25 cellular contexts compared by ENCODE assay signal in the genomic region with DNA sequence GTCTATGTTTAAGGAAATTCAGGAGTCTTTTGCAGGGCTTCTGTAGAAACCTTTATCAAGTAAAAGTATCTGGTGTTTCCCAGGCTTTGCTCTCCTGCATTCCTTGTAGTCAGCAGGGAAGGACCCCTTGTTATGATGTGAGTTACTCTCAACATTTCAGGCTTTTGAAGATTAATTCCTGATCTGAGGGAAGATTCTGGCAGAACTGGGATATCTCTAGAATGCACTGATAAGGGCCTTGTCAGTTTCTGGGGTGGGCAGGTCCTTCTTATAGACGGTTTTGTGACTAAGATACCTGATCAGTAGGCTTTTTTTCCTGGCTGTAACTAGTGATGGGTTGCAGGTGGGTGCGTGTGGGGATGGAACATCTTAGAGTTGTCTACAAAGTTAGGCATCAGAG.
"Had no signal": no experiment of that assay in that cellular context is flagged by ENCODE, and none has a peak within 500 bp of the region (broad histone marks: within the 10 kb centered on the region; RNA-seq: fewer than 3 reads in every experiment).

No MANE protein-coding gene starts in this region.

- H3K4me1 Mint-ChIP-seq: activated CD4-positive, alpha-beta T cell treated with anti-CD3 and anti-CD28 coated beads, Interleukin-2, amount 10 ng/mL, durations not matched to agents 24 days and 14 days; activated naive CD4-positive, alpha-beta T cell treated with anti-CD3 and anti-CD28 coated beads, Interleukin-2, amount 10 ng/mL, durations not matched to agents 7 days and 5 days; activated naive CD8-positive, alpha-beta T cell treated with anti-CD3 and anti-CD28 coated beads, Interleukin-2, amount 10 ng/mL, durations not matched to agents 7 days and 5 days had no signal

- ATAC-seq: left cardiac atrium; natural killer cell treated with Interleukin-12 subunit alpha and Interleukin-12 subunit beta and Interleukin-15 and Interleukin-18, amount 100 ng/mL, for 72 hours; right cardiac atrium had no signal

- H3K36me3 ChIP-seq: spleen, vagina had no signal

- H3K36me3 Mint-ChIP-seq: activated CD4-positive, alpha-beta memory T cell treated with anti-CD3 and anti-CD28 coated beads for 36 hours; activated naive CD4-positive, alpha-beta T cell treated with anti-CD3 and anti-CD28 coated beads, Interleukin-2, amount 10 ng/mL, durations not matched to agents 7 days and 5 days; activated naive CD8-positive, alpha-beta T cell treated with anti-CD3 and anti-CD28 coated beads, Interleukin-2, amount 10 ng/mL, durations not matched to agents 7 days and 5 days; natural killer cell treated with Interleukin-12 subunit alpha and Interleukin-12 subunit beta and Interleukin-15 and Interleukin-18, amount 100 ng/mL, for 72 hours had no signal

- H3K9me3 Mint-ChIP-seq: activated CD4-positive, alpha-beta memory T cell treated with anti-CD3 and anti-CD28 coated beads for 36 hours; activated CD4-positive, alpha-beta T cell treated with anti-CD3 and anti-CD28 coated beads, Interleukin-2, amount 10 ng/mL, durations not matched to agents 24 days and 14 days; activated naive CD4-positive, alpha-beta T cell treated with anti-CD3 and anti-CD28 coated beads, Interleukin-2, amount 10 ng/mL, durations not matched to agents 7 days and 5 days; activated naive CD8-positive, alpha-beta T cell treated with anti-CD3 and anti-CD28 coated beads, Interleukin-2, amount 10 ng/mL, durations not matched to agents 7 days and 5 days; dendritic cell treated with granulocyte-macrophage colony-stimulating factor and Interleukin-4, amounts not matched to agents 40 ng/mL and 50 ng/mL, for 4 days; natural killer cell treated with Interleukin-12 subunit alpha and Interleukin-12 subunit beta and Interleukin-15 and Interleukin-18, amount 100 ng/mL, for 72 hours had no signal

- H3K27ac Mint-ChIP-seq: activated CD4-positive, alpha-beta memory T cell treated with anti-CD3 and anti-CD28 coated beads for 36 hours; activated CD4-positive, alpha-beta T cell treated with anti-CD3 and anti-CD28 coated beads, Interleukin-2, amount 10 ng/mL, durations not matched to agents 24 days and 14 days; activated naive CD4-positive, alpha-beta T cell treated with anti-CD3 and anti-CD28 coated beads, Interleukin-2, amount 10 ng/mL, durations not matched to agents 7 days and 5 days; activated naive CD8-positive, alpha-beta T cell treated with anti-CD3 and anti-CD28 coated beads, Interleukin-2, amount 10 ng/mL, durations not matched to agents 7 days and 5 days; dendritic cell treated with granulocyte-macrophage colony-stimulating factor and Interleukin-4, amounts not matched to agents 40 ng/mL and 50 ng/mL, for 4 days; natural killer cell treated with Interleukin-12 subunit alpha and Interleukin-12 subunit beta and Interleukin-15 and Interleukin-18, amount 100 ng/mL, for 72 hours had no signal

- H3K9me3 ChIP-seq: esophagus squamous epithelium, spleen, vagina had no signal

- H3K4me3 ChIP-seq: esophagus squamous epithelium, spleen, vagina had no signal

- DNase-seq: activated CD4-positive, alpha-beta memory T cell treated with anti-CD3 and anti-CD28 coated beads for 36 hours; activated CD4-positive, alpha-beta T cell treated with anti-CD3 and anti-CD28 coated beads, Interleukin-2, amount 10 ng/mL, durations not matched to agents 24 days and 14 days; activated CD4-positive, CD25-positive, alpha-beta regulatory T cell treated with anti-CD3 and anti-CD28 coated beads, Interleukin-2, amount 50 U/mL, for 72 hours; activated CD8-positive, alpha-beta memory T cell treated with anti-CD3 and anti-CD28 coated beads, Interleukin-2, amount 50 U/mL, for 4 hours; activated gamma-delta T cell; activated naive CD4-positive, alpha-beta T cell treated with anti-CD3 and anti-CD28 coated beads, Interleukin-2, amount 10 ng/mL, durations not matched to agents 7 days and 5 days; activated naive CD8-positive, alpha-beta T cell treated with anti-CD3 and anti-CD28 coated beads, Interleukin-2, amount 10 ng/mL, durations not matched to agents 7 days and 5 days; activated T-cell treated with anti-CD3 and anti-CD28 coated beads, Interleukin-2, amount 50 U/mL, for 1 hour; amniotic stem cell; central memory CD4-positive, alpha-beta T cell; effector CD4-positive, alpha-beta T cell; esophagus squamous epithelium; foreskin melanocyte; left cardiac atrium; mammary epithelial cell; right cardiac atrium; spleen; stimulated activated naive CD4-positive, alpha-beta T cell treated with Interleukin-2 at 50 U/mL for 16 hours; T-helper 1 cell; trophoblast cell had no signal

- H3K27me3 Mint-ChIP-seq: activated CD4-positive, alpha-beta memory T cell treated with anti-CD3 and anti-CD28 coated beads for 36 hours had no signal

- H3K27me3 ChIP-seq: esophagus squamous epithelium, spleen, vagina had no signal

- H3K27ac ChIP-seq: epithelial cell of prostate, esophagus squamous epithelium, spleen, vagina, VCaP had no signal

- H3K4me3 Mint-ChIP-seq: activated CD4-positive, alpha-beta memory T cell treated with anti-CD3 and anti-CD28 coated beads for 36 hours; activated CD4-positive, alpha-beta T cell treated with anti-CD3 and anti-CD28 coated beads, Interleukin-2, amount 10 ng/mL, durations not matched to agents 24 days and 14 days; activated naive CD4-positive, alpha-beta T cell treated with anti-CD3 and anti-CD28 coated beads, Interleukin-2, amount 10 ng/mL, durations not matched to agents 7 days and 5 days; activated naive CD8-positive, alpha-beta T cell treated with anti-CD3 and anti-CD28 coated beads, Interleukin-2, amount 10 ng/mL, durations not matched to agents 7 days and 5 days; dendritic cell treated with granulocyte-macrophage colony-stimulating factor and Interleukin-4, amounts not matched to agents 40 ng/mL and 50 ng/mL, for 4 days; natural killer cell treated with Interleukin-12 subunit alpha and Interleukin-12 subunit beta and Interleukin-15 and Interleukin-18, amount 100 ng/mL, for 72 hours had no signal

- H3K4me1 ChIP-seq: spleen, vagina had no signal
